1 cellular context compared by ENCODE assay signal in the genomic region with DNA sequence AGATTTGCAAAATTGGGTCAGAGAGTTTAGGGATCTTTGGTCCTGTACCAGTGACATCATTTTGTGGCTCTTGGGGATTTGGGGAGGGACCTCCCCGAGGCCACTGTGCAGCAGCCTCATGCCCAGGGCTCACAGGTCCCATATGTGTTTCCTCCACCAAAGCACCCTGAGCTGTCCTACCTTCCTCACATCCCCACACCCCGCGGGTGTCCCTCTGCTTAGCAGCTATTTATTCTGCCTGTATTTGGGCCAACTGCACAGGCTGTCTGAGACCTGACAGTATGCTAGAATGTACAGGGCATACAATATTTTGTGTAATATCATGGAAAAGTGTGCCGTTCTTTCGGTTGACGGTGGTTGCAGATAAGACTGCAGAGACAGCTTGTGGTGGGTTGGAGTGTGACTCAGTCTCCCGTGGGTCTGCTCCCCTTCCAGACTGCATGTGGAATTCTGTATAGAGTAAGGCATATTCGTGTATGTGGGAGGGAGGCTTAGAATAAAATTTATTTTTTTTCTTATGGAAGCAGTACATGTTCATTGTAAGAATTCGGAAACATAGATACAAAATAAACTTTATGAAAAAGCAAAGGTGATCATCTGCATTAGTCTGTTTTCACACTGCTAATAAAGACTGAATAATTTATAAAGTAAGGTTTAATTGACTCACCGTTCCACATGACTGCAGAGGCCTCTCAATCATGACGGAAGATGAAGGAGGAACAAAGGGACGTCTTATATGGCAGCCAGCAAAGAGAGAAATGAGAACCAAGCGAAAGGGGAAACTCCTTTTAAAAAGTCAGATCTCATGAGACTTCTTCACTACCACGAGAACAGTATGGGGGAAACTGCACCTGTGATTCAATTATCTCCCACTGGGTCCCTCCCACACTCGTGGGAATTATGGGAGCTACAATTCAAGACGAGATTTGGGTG.
TF ChIP-seq lines count a peak whose summit lies in the region.

No MANE protein-coding gene starts in this region.

TF ChIP-seq in WTC11, 78 proteins besides CTCF, POLR2A, EP300 and RAD21:
- TF ChIP-seq, protein P1, sequence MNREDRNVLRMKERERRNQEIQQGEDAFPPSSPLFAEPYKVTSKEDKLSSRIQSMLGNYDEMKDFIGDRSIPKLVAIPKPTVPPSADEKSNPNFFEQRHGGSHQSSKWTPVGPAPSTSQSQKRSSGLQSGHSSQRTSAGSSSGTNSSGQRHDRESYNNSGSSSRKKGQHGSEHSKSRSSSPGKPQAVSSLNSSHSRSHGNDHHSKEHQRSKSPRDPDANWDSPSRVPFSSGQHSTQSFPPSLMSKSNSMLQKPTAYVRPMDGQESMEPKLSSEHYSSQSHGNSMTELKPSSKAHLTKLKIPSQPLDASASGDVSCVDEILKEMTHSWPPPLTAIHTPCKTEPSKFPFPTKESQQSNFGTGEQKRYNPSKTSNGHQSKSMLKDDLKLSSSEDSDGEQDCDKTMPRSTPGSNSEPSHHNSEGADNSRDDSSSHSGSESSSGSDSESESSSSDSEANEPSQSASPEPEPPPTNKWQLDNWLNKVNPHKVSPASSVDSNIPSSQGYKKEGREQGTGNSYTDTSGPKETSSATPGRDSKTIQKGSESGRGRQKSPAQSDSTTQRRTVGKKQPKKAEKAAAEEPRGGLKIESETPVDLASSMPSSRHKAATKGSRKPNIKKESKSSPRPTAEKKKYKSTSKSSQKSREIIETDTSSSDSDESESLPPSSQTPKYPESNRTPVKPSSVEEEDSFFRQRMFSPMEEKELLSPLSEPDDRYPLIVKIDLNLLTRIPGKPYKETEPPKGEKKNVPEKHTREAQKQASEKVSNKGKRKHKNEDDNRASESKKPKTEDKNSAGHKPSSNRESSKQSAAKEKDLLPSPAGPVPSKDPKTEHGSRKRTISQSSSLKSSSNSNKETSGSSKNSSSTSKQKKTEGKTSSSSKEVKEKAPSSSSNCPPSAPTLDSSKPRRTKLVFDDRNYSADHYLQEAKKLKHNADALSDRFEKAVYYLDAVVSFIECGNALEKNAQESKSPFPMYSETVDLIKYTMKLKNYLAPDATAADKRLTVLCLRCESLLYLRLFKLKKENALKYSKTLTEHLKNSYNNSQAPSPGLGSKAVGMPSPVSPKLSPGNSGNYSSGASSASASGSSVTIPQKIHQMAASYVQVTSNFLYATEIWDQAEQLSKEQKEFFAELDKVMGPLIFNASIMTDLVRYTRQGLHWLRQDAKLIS (CRISPR knock-in tag; IDR thresholded peaks at IDR 0.05; ENCODE audit: borderline replicate concordance) = no peak
- no peak for TF ChIP-seq ZNF121 (CRISPR knock-in tag; IDR thresholded peaks at IDR 0.05)
- TF ChIP-seq, protein P2, sequence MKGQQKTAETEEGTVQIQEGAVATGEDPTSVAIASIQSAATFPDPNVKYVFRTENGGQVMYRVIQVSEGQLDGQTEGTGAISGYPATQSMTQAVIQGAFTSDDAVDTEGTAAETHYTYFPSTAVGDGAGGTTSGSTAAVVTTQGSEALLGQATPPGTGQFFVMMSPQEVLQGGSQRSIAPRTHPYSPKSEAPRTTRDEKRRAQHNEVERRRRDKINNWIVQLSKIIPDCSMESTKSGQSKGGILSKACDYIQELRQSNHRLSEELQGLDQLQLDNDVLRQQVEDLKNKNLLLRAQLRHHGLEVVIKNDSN (CRISPR knock-in tag; IDR thresholded peaks at IDR 0.05) = no peak
- no peak for TF ChIP-seq SMAD4 (CRISPR knock-in tag; IDR thresholded peaks at IDR 0.05)
